In the genomic region with DNA sequence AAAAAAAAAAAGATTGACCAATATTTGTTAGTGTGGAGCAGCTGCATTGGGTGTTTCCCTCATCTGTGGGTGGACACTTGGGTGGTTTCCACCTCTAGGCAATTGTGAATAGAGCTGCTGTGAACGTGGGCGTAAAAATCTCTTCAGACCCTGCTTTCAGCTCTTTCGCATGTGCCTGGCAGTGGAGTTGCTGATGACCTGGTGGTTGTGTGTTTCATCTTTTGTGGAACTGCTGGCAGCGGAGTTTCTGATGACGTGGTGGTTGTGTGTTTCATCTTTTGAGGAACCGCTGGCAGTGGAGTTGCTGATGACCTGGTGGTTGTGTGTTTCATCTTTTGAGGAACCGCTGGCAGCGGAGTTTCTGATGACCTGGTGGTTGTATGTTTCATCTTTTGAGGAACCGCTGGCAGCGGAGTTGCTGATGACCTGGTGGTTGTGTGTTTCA, we compare ENCODE assay signal across 10 cellular contexts. TPM values are rescaled to one million over a fixed set of nuclear protein-coding genes. Genes with fewer than 3 reads are reported as not detected.
DNase-seq lines count a peak whose midpoint lies in the region; ATAC-seq, FAIRE-seq and TF ChIP-seq lines count a peak whose summit lies in the region.
"Had no signal": no experiment of that assay in that cellular context is flagged by ENCODE, and none has a peak within 500 bp of the region (broad histone marks: within the 10 kb centered on the region; RNA-seq: fewer than 3 reads in every experiment).

No MANE protein-coding gene starts in this region.

- H4K20me1 ChIP-seq in astrocyte (ENCODE audit: insufficient read depth, low read length) = peaks cover 55% of the 10 kb centered on the region

- no peak overlapping the region for H2AFZ ChIP-seq in astrocyte (ENCODE audit: low read depth, low read length)

- no peak overlapping the region for H3K27ac ChIP-seq in astrocyte (ENCODE audit: low read depth, low read length)

- no peaks in the 10 kb centered on the region for H3K4me1 Mint-ChIP-seq in astrocyte (ENCODE audit: low read depth, unreplicated experiment)
- H3K4me1 Mint-ChIP-seq in osteocyte (ENCODE audit: unreplicated experiment) = no peaks in the 10 kb centered on the region

- peaks cover 28% of the 10 kb centered on the region for H3K36me3 Mint-ChIP-seq in astrocyte (ENCODE audit: low read depth, unreplicated experiment)
- peaks cover 54% of the 10 kb centered on the region for H3K36me3 Mint-ChIP-seq in osteocyte (ENCODE audit: unreplicated experiment)

- no peak overlapping the region for H3K4me3 ChIP-seq in astrocyte (ENCODE audit: insufficient read depth, low read depth, low read length)

- H3K4me2 ChIP-seq in astrocyte (ENCODE audit: low read length) = no peak overlapping the region

- H3K4me3 Mint-ChIP-seq in astrocyte (ENCODE audit: unreplicated experiment) = no peak overlapping the region
- no peak overlapping the region for H3K4me3 Mint-ChIP-seq in osteocyte (ENCODE audit: unreplicated experiment)

- H3K27me3 ChIP-seq in astrocyte (ENCODE audit: insufficient read depth, low read length) = no peaks in the 10 kb centered on the region

- no peak overlapping the region for H3K9ac ChIP-seq in astrocyte (ENCODE audit: low read length)

- no peaks in the 10 kb centered on the region for H3K27me3 Mint-ChIP-seq in astrocyte (ENCODE audit: low read depth, unreplicated experiment)
- no peaks in the 10 kb centered on the region for H3K27me3 Mint-ChIP-seq in osteocyte (ENCODE audit: unreplicated experiment)

- DNase-seq in GM12892 (ENCODE audit: insufficient read length) = peak; percentile 48
- peak; percentile 98 for DNase-seq in MV-4-11 (lab: John Stamatoyannopoulos, UW)
- peak; percentile 73 for DNase-seq in astrocyte (ENCODE audit: low read depth)
- DNase-seq in stimulated activated CD4-positive, alpha-beta T cell treated with anti-CD3 and anti-CD28 coated beads, Interleukin-2, amount 100 ng/mL, for 24 hours = peak; percentile 39 to 45
- DNase-seq in osteocyte (ENCODE audit: extremely low spot score, unreplicated experiment) = no peak
- no peak for DNase-seq in NK-92 (lab: John Stamatoyannopoulos, UW; ENCODE audit: unreplicated experiment)

- H3K36me3 ChIP-seq in astrocyte (ENCODE audit: insufficient read depth, low read length) = peaks cover 15% of the 10 kb centered on the region

- H3K9me3 ChIP-seq in astrocyte (ENCODE audit: insufficient read depth, low read depth, low read length) = no peaks in the 10 kb centered on the region

- no peak for TF ChIP-seq POLR2A in GM12892 (IDR thresholded peaks at IDR 0.05; ENCODE audit: low read depth, low read length)

- H3K79me2 ChIP-seq in astrocyte (ENCODE audit: insufficient read depth, low read length) = peaks cover 28% of the 10 kb centered on the region

- no peaks in the 10 kb centered on the region for H3K9me3 Mint-ChIP-seq in astrocyte (ENCODE audit: unreplicated experiment)
- H3K9me3 Mint-ChIP-seq in osteocyte (ENCODE audit: unreplicated experiment) = no peaks in the 10 kb centered on the region

- TF ChIP-seq CTCF in astrocyte (IDR thresholded peaks at IDR 0.05; ENCODE audit: insufficient read depth, low read depth, low read length) (no peak), osteocyte (IDR thresholded peaks at IDR 0.05) (no peak)

- H3K4me1 ChIP-seq in astrocyte (ENCODE audit: insufficient read depth, low read length) = no peaks in the 10 kb centered on the region

- H3K27ac Mint-ChIP-seq in astrocyte (ENCODE audit: unreplicated experiment) (no peak overlapping the region), osteocyte (ENCODE audit: unreplicated experiment) (no peak overlapping the region)

- FAIRE-seq in GM12892 (lab: Jason Lieb, UNC) (peak; percentile 91), astrocyte (lab: Jason Lieb, UNC) (no peak)
- FAIRE-seq: colon had no signal

- ATAC-seq in GM19452 (IDR thresholded peaks at IDR 0.05; ENCODE audit: unreplicated experiment) (no peak), GM18519 (IDR thresholded peaks at IDR 0.05; ENCODE audit: low FRiP score, unreplicated experiment) (no peak)

RNA-seq across cellular contexts. Expression of gene ZC3H18, which starts 21.4 kb away (rescaled TPM):
- 17.9 TPM for polyA plus RNA-seq in GM12892 (2012; ENCODE audit: missing spikeins)
- 31.6 and 32.8 TPM in 2 replicates for total RNA-seq in astrocyte
- 49.8 and 50.2 TPM in 2 replicates for total RNA-seq in osteocyte

RNA-seq across cellular contexts. Expression of gene IL17C, which starts 46.8 kb away (rescaled TPM):
- not detected for polyA plus RNA-seq in GM12892 (2012; ENCODE audit: missing spikeins)
- total RNA-seq in astrocyte (0.36 TPM in 1 of 2 replicates, not detected in the other), osteocyte (not detected in 2 replicates)
- total RNA-seq: Daoy had no signal

RNA-seq across cellular contexts. Expression of gene CYBA, which starts 59.3 kb away (rescaled TPM):
- 132 TPM for polyA plus RNA-seq in GM12892 (2012; ENCODE audit: missing spikeins)
- total RNA-seq in astrocyte = 236 and 284 TPM in 2 replicates
- total RNA-seq in osteocyte = 51.4 and 51.8 TPM in 2 replicates

Comparison
In these comparisons a context has a peak if more than half of its experiments do, and no peak if none do; other contexts are left out.
1. DNase-seq: peak in GM12892 (single experiment), MV-4-11 (single experiment), astrocyte (single experiment) and stimulated activated CD4-positive, alpha-beta T cell treated with anti-CD3 and anti-CD28 coated beads, Interleukin-2, amount 100 ng/mL, for 24 hours (2 of 2); none in osteocyte (single experiment) and NK-92 (single experiment).